25 cellular contexts compared by ENCODE assay signal in the genomic region with DNA sequence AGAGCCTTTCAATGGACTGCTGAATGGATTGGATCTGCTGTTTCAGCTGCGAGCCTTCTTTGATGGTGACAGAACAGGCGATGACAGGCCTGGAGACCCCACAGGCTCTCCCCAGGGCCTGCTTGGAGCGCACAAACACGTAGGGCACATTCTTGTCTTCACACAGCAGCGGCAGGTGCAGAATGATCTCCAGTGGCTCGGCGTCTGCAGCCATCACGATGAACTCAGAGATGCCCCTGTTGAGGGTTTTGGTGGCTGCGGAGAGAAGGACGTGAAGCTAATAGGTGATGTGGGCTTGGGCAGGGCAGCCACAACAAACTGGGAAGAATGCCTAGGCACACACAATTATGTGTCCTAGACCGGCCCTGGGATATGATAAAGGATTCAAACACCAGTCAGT. TPM values are rescaled to one million over a fixed set of nuclear protein-coding genes. Genes with fewer than 3 reads are reported as not detected.
DNase-seq lines count a peak whose midpoint lies in the region; ATAC-seq lines count a peak whose summit lies in the region.
"Had no signal": no experiment of that assay in that cellular context is flagged by ENCODE, and none has a peak within 500 bp of the region (broad histone marks: within the 10 kb centered on the region; RNA-seq: fewer than 3 reads in every experiment).

No MANE protein-coding gene starts in this region.

- no peaks in the 10 kb centered on the region for H3K9me3 Mint-ChIP-seq in activated naive CD8-positive, alpha-beta T cell treated with anti-CD3 and anti-CD28 coated beads, Interleukin-2, amount 50 U/mL, for 24 hours
- H3K9me3 Mint-ChIP-seq in activated naive CD8-positive, alpha-beta T cell treated with anti-CD3 and anti-CD28 coated beads for 36 hours = no peaks in the 10 kb centered on the region
- no peaks in the 10 kb centered on the region for H3K9me3 Mint-ChIP-seq in stimulated activated naive B cell treated with anti-CD40 and anti-IgM and Interleukin-4, amounts not matched to agents 10 μg/mL and 1 μg/mL and 100 μg/mL, for 72 hours
- H3K9me3 Mint-ChIP-seq: activated naive CD4-positive, alpha-beta T cell treated with anti-CD3 and anti-CD28 coated beads, Interleukin-2, amount 10 ng/mL, durations not matched to agents 7 days and 5 days; activated T-cell treated with anti-CD3 and anti-CD28 coated beads, Interleukin-2, amount 50 U/mL, for 4 hours; IgD-negative memory B cell; T-cell had no signal

- no peaks in the 10 kb centered on the region for H3K4me1 ChIP-seq in SJCRH30
- H3K4me1 ChIP-seq: breast epithelium, prostate gland, tibial artery had no signal

- H3K27ac ChIP-seq in SJCRH30 = no peak overlapping the region
- H3K27ac ChIP-seq: breast epithelium, coronary artery, prostate gland, stomach, tibial artery had no signal

- ATAC-seq in activated naive CD8-positive, alpha-beta T cell treated with anti-CD3 and anti-CD28 coated beads, Interleukin-2, amount 50 U/mL, for 24 hours = no peak
- ATAC-seq in left ventricle myocardium superior = peak; percentile 40
- no peak for ATAC-seq in stimulated activated naive B cell treated with anti-CD40 and anti-IgM and Interleukin-4, amounts not matched to agents 10 μg/mL and 1 μg/mL and 100 μg/mL, for 72 hours (replicated peaks)
- ATAC-seq: activated T-cell treated with anti-CD3 and anti-CD28 coated beads, Interleukin-2, amount 50 U/mL, for 4 hours; T-cell had no signal

- no peaks in the 10 kb centered on the region for H3K27me3 Mint-ChIP-seq in activated naive CD8-positive, alpha-beta T cell treated with anti-CD3 and anti-CD28 coated beads, Interleukin-2, amount 50 U/mL, for 24 hours
- no peaks in the 10 kb centered on the region for H3K27me3 Mint-ChIP-seq in activated naive CD8-positive, alpha-beta T cell treated with anti-CD3 and anti-CD28 coated beads for 36 hours
- no peaks in the 10 kb centered on the region for H3K27me3 Mint-ChIP-seq in stimulated activated naive B cell treated with anti-CD40 and anti-IgM and Interleukin-4, amounts not matched to agents 10 μg/mL and 1 μg/mL and 100 μg/mL, for 72 hours
- H3K27me3 Mint-ChIP-seq: activated naive CD4-positive, alpha-beta T cell treated with anti-CD3 and anti-CD28 coated beads, Interleukin-2, amount 10 ng/mL, durations not matched to agents 7 days and 5 days; B cell; IgD-negative memory B cell; T-cell had no signal

- H3K9me3 ChIP-seq in SJCRH30 (replicated peaks) = no peaks in the 10 kb centered on the region
- H3K9me3 ChIP-seq: breast epithelium, prostate gland, stomach, tibial artery had no signal

- peaks cover 8% of the 10 kb centered on the region for H3K4me1 Mint-ChIP-seq in activated naive CD8-positive, alpha-beta T cell treated with anti-CD3 and anti-CD28 coated beads, Interleukin-2, amount 50 U/mL, for 24 hours
- H3K4me1 Mint-ChIP-seq in activated naive CD8-positive, alpha-beta T cell treated with anti-CD3 and anti-CD28 coated beads for 36 hours = peaks cover 11% of the 10 kb centered on the region
- peaks cover 9 to 23% of the 10 kb centered on the region in 2 donors for H3K4me1 Mint-ChIP-seq in stimulated activated naive B cell treated with anti-CD40 and anti-IgM and Interleukin-4, amounts not matched to agents 10 μg/mL and 1 μg/mL and 100 μg/mL, for 72 hours
- H3K4me1 Mint-ChIP-seq: activated naive CD4-positive, alpha-beta T cell treated with anti-CD3 and anti-CD28 coated beads, Interleukin-2, amount 10 ng/mL, durations not matched to agents 7 days and 5 days had no signal

- no peak for DNase-seq in activated naive CD8-positive, alpha-beta T cell treated with anti-CD3 and anti-CD28 coated beads, Interleukin-2, amount 50 U/mL, for 24 hours
- no peak for DNase-seq in activated naive CD8-positive, alpha-beta T cell treated with anti-CD3 and anti-CD28 coated beads for 36 hours
- DNase-seq in SJCRH30 (peak; percentile 15 to 16), left ventricle myocardium superior (no peak), mesenteric fat pad (ENCODE audit: low spot score) (no peak), kidney glomerular epithelial cell (lab: John Stamatoyannopoulos, UW) (no peak)
- DNase-seq in stimulated activated naive B cell treated with anti-CD40 and anti-IgM and Interleukin-4, amounts not matched to agents 10 μg/mL and 1 μg/mL and 100 μg/mL, for 72 hours = no peak
- DNase-seq: activated CD4-positive, alpha-beta T cell treated with anti-CD3 and anti-CD28 coated beads for 1 hour; activated naive CD4-positive, alpha-beta T cell treated with anti-CD3 and anti-CD28 coated beads, Interleukin-2, amount 10 ng/mL, durations not matched to agents 7 days and 5 days; activated T-cell treated with anti-CD3 and anti-CD28 coated beads, Interleukin-2, amount 50 U/mL, for 4 hours; DMS153; effector memory CD4-positive, alpha-beta T cell; erythroblast; GOT3; NCI-H1048; NCI-H1694 treated with DMSO at 0.1 percent for 48 hours; NCI-H526 treated with DMSO at 0.1 percent for 48 hours; stomach; T-cell; tibial artery had no signal

- no peak overlapping the region for H3K4me3 Mint-ChIP-seq in activated naive CD8-positive, alpha-beta T cell treated with anti-CD3 and anti-CD28 coated beads, Interleukin-2, amount 50 U/mL, for 24 hours
- H3K4me3 Mint-ChIP-seq in activated naive CD8-positive, alpha-beta T cell treated with anti-CD3 and anti-CD28 coated beads for 36 hours = no peak overlapping the region
- H3K4me3 Mint-ChIP-seq in stimulated activated naive B cell treated with anti-CD40 and anti-IgM and Interleukin-4, amounts not matched to agents 10 μg/mL and 1 μg/mL and 100 μg/mL, for 72 hours = no peak overlapping the region
- H3K4me3 Mint-ChIP-seq: activated naive CD4-positive, alpha-beta T cell treated with anti-CD3 and anti-CD28 coated beads, Interleukin-2, amount 10 ng/mL, durations not matched to agents 7 days and 5 days; activated T-cell treated with anti-CD3 and anti-CD28 coated beads, Interleukin-2, amount 50 U/mL, for 4 hours; B cell; IgD-negative memory B cell; T-cell had no signal

- H3K36me3 Mint-ChIP-seq in activated naive CD8-positive, alpha-beta T cell treated with anti-CD3 and anti-CD28 coated beads, Interleukin-2, amount 50 U/mL, for 24 hours (ENCODE audit: low read depth) = peaks cover 44% of the 10 kb centered on the region
- peaks cover 36% of the 10 kb centered on the region for H3K36me3 Mint-ChIP-seq in activated naive CD8-positive, alpha-beta T cell treated with anti-CD3 and anti-CD28 coated beads for 36 hours
- H3K36me3 Mint-ChIP-seq in stimulated activated naive B cell treated with anti-CD40 and anti-IgM and Interleukin-4, amounts not matched to agents 10 μg/mL and 1 μg/mL and 100 μg/mL, for 72 hours = peaks cover 30 to 56% of the 10 kb centered on the region in 2 donors
- H3K36me3 Mint-ChIP-seq: IgD-negative memory B cell had no signal

- H3K27ac Mint-ChIP-seq in activated naive CD8-positive, alpha-beta T cell treated with anti-CD3 and anti-CD28 coated beads, Interleukin-2, amount 50 U/mL, for 24 hours = peak overlapping the region; percentile 45
- no peak overlapping the region for H3K27ac Mint-ChIP-seq in activated naive CD8-positive, alpha-beta T cell treated with anti-CD3 and anti-CD28 coated beads for 36 hours
- peak overlapping the region; percentile 3 for H3K27ac Mint-ChIP-seq in stimulated activated naive B cell treated with anti-CD40 and anti-IgM and Interleukin-4, amounts not matched to agents 10 μg/mL and 1 μg/mL and 100 μg/mL, for 72 hours
- H3K27ac Mint-ChIP-seq: activated naive CD4-positive, alpha-beta T cell treated with anti-CD3 and anti-CD28 coated beads, Interleukin-2, amount 10 ng/mL, durations not matched to agents 7 days and 5 days; B cell had no signal

- H3K36me3 ChIP-seq in SJCRH30 = peaks cover 30% of the 10 kb centered on the region
- H3K36me3 ChIP-seq: prostate gland had no signal

- no peaks in the 10 kb centered on the region for H3K27me3 ChIP-seq in SJCRH30
- H3K27me3 ChIP-seq: breast epithelium, stomach, tibial artery had no signal

- intact Hi-C loops in left ventricle myocardium superior (cut with micrococcal nuclease) = no loop called here

- H3K4me3 ChIP-seq in SJCRH30 = no peak overlapping the region
- H3K4me3 ChIP-seq: breast epithelium, coronary artery, prostate gland, stomach, tibial artery had no signal

RNA-seq across cellular contexts. Expression of gene SNU13, which starts 13.7 kb away (rescaled TPM):
- total RNA-seq in activated naive CD8-positive, alpha-beta T cell treated with anti-CD3 and anti-CD28 coated beads for 36 hours = 100 to 1,000 TPM; 339 to 357 TPM
- total RNA-seq in SJCRH30 (2014; rRNA removed; shearing (Covaris generic)) = 133 and 136 TPM in 2 replicates
- 229 TPM for total RNA-seq in left ventricle myocardium superior
- total RNA-seq in mesenteric fat pad = 116 TPM

RNA-seq across cellular contexts. Expression of gene MEI1, which starts 24.4 kb away (rescaled TPM):
- total RNA-seq in activated naive CD8-positive, alpha-beta T cell treated with anti-CD3 and anti-CD28 coated beads for 36 hours = 10 to 100 TPM; 23.4 to 28.8 TPM
- total RNA-seq in SJCRH30 (2014; rRNA removed; shearing (Covaris generic)) = not detected in 2 replicates
- 0.57 TPM for total RNA-seq in left ventricle myocardium superior
- total RNA-seq in mesenteric fat pad = 2.2 TPM

RNA-seq across cellular contexts. Expression of gene XRCC6, which starts 53.8 kb away (rescaled TPM):
- 100 to 1,000 TPM; 498 to 502 TPM for total RNA-seq in activated naive CD8-positive, alpha-beta T cell treated with anti-CD3 and anti-CD28 coated beads for 36 hours
- 528 and 532 TPM in 2 replicates for total RNA-seq in SJCRH30 (2014; rRNA removed; shearing (Covaris generic))
- 172 TPM for total RNA-seq in left ventricle myocardium superior
- total RNA-seq in mesenteric fat pad = 173 TPM

RNA-seq across cellular contexts. Expression of gene DESI1, which starts 54.1 kb away (rescaled TPM):
- 10 to 100 TPM; 67.0 to 78.8 TPM for total RNA-seq in activated naive CD8-positive, alpha-beta T cell treated with anti-CD3 and anti-CD28 coated beads for 36 hours
- total RNA-seq in SJCRH30 (2014; rRNA removed; shearing (Covaris generic)) = 21.4 and 22.1 TPM in 2 replicates
- total RNA-seq in left ventricle myocardium superior = 53.6 TPM
- 29.0 TPM for total RNA-seq in mesenteric fat pad

Comparison
In these comparisons a context has a peak if more than half of its experiments do, and no peak if none do; other contexts are left out.
1. DNase-seq: peak in SJCRH30 (2 of 2); none in activated naive CD8-positive, alpha-beta T cell treated with anti-CD3 and anti-CD28 coated beads, Interleukin-2, amount 50 U/mL, for 24 hours (single experiment), activated naive CD8-positive, alpha-beta T cell treated with anti-CD3 and anti-CD28 coated beads for 36 hours (single experiment), left ventricle myocardium superior (single experiment), stimulated activated naive B cell treated with anti-CD40 and anti-IgM and Interleukin-4, amounts not matched to agents 10 μg/mL and 1 μg/mL and 100 μg/mL, for 72 hours (single experiment), mesenteric fat pad (single experiment) and kidney glomerular epithelial cell (single experiment).